In the genomic region with DNA sequence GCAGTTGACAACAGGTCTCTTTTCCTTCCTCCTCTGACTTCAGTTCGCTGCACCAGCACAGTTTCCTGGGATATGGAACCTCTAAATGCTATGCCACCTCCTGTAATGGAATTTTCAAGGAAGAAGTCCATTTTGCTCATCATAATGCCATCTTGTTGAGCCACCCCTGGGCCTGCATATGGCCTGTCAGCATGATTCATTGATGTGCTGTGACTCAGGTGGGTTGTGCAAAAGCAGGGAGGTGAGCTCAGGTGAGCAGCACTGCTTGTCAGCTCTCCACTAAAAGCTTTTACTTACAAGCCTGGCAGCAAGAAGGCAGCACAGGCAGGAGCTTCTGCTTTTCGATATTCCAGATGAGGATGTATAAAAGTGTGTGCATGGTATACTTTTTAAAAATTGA, we compare ENCODE assay signal across 18 cellular contexts.
A peak's percentile ranks its signal among the peaks of the same experiment; 100 is the strongest.
DNase-seq lines count a peak whose midpoint lies in the region; ATAC-seq and TF ChIP-seq lines count a peak whose summit lies in the region.
"Had no signal": no experiment of that assay in that cellular context is flagged by ENCODE, and none has a peak within 500 bp of the region (broad histone marks: within the 10 kb centered on the region; RNA-seq: fewer than 3 reads in every experiment).

No MANE protein-coding gene starts in this region.

- H3K9ac ChIP-seq in HCT116 (ENCODE audit: low read length) (no peak overlapping the region), trophoblast cell (ENCODE audit: low read length) (no peak overlapping the region)
- H3K9ac ChIP-seq: BLaER1 treated with 17β-estradiol and CSF1 and Interleukin-3, amounts not matched to agents 10 nM and 100 nM; KMS-11; SK-N-SH had no signal

- H3K36me3 ChIP-seq in HCT116 (ENCODE audit: control insufficient read depth in 1 of 2, insufficient read depth in 2 of 2, low read length in 2 of 2) (no peaks in the 10 kb centered on the region), RWPE2 (ENCODE audit: low read depth) (no peaks in the 10 kb centered on the region), trophoblast cell (ENCODE audit: control insufficient read depth in 1 of 2, insufficient read depth in 2 of 2, low read length in 2 of 2) (no peaks in the 10 kb centered on the region)
- H3K36me3 ChIP-seq: BLaER1 treated with 17β-estradiol and CSF1 and Interleukin-3, amounts not matched to agents 10 nM and 100 nM had no signal

- no peak for DNase-seq in HCT116 (ENCODE audit: low read depth, low spot score)
- DNase-seq in RWPE2 (ENCODE audit: low spot score): no peak
- peak; percentile 73 to 75 for DNase-seq in trophoblast cell
- no peak for DNase-seq in HUDEP-2 (lab: John Stamatoyannopoulos, UW; ENCODE audit: unreplicated experiment in 76 of 76)
- DNase-seq in NCI-H1092 treated with DMSO at 0.1 percent for 48 hours (lab: John Stamatoyannopoulos, UW): no peak
- no peak for DNase-seq in NCI-H524 treated with DMSO at 0.1 percent for 48 hours (lab: John Stamatoyannopoulos, UW)
- DNase-seq: AML-193; CD4-positive, alpha-beta T cell; NCI-H1048; NCI-H1417 treated with DMSO at 0.1 percent for 48 hours; NCI-H187 treated with DMSO at 0.1 percent for 48 hours; NCI-H446; NCI-H526 treated with DMSO at 0.1 percent for 48 hours; SK-N-SH; SW 1271 had no signal

- H3K4me3 ChIP-seq in HCT116 (replicated peaks in 1 of 2; ENCODE audit: low read depth in 1 of 2, low read length in 2 of 2): no peak overlapping the region
- H3K4me3 ChIP-seq in RWPE2 (ENCODE audit: severe bottlenecking): no peak overlapping the region
- H3K4me3 ChIP-seq in trophoblast cell (ENCODE audit: low read depth, low read length): no peak overlapping the region
- H3K4me3 ChIP-seq: BLaER1 treated with 17β-estradiol and CSF1 and Interleukin-3, amounts not matched to agents 10 nM and 100 nM had no signal

- RAD21 ChIA-PET in HCT116 (lab: Charles Lee; ENCODE audit: low non-redundant PET in 1 of 2, low total read pairs in 2 of 2, uncharacterized antibody in 2 of 2, unreplicated experiment in 2 of 2): no interaction called here

- H3K79me1 ChIP-seq in trophoblast cell (ENCODE audit: low read length): no peaks in the 10 kb centered on the region

- H4K91ac ChIP-seq in trophoblast cell (ENCODE audit: low read depth, low read length): no peak overlapping the region

- no peaks in the 10 kb centered on the region for H3K4me1 ChIP-seq in HCT116 (ENCODE audit: control insufficient read depth in 1 of 2, insufficient read depth in 2 of 2, low read length in 2 of 2)
- no peaks in the 10 kb centered on the region for H3K4me1 ChIP-seq in RWPE2 (ENCODE audit: insufficient read depth, poor library complexity, severe bottlenecking)
- no peaks in the 10 kb centered on the region for H3K4me1 ChIP-seq in trophoblast cell (ENCODE audit: control insufficient read depth in 1 of 2, insufficient read depth in 2 of 2, low read length in 2 of 2)
- H3K4me1 ChIP-seq: BLaER1 treated with 17β-estradiol and CSF1 and Interleukin-3, amounts not matched to agents 10 nM and 100 nM had no signal

- no peaks in the 10 kb centered on the region for H3K9me3 ChIP-seq in HCT116 (ENCODE audit: control insufficient read depth in 1 of 2, insufficient read depth in 1 of 2, low read depth in 1 of 2, low read length in 2 of 2)
- H3K9me3 ChIP-seq in RWPE2 (ENCODE audit: severe bottlenecking): no peaks in the 10 kb centered on the region
- no peaks in the 10 kb centered on the region for H3K9me3 ChIP-seq in trophoblast cell (ENCODE audit: insufficient read depth, low read depth, low read length)
- H3K9me3 ChIP-seq: SK-N-SH had no signal

- H3K27me3 ChIP-seq in HCT116 (ENCODE audit: insufficient read depth, low read length) (no peaks in the 10 kb centered on the region), RWPE2 (ENCODE audit: insufficient read depth, poor library complexity, severe bottlenecking) (no peaks in the 10 kb centered on the region), trophoblast cell (ENCODE audit: insufficient read depth, low read length) (no peaks in the 10 kb centered on the region)
- H3K27me3 ChIP-seq: BLaER1 treated with 17β-estradiol and CSF1 and Interleukin-3, amounts not matched to agents 10 nM and 100 nM had no signal

- TF ChIP-seq RAD21 in HCT116 (IDR thresholded peaks at IDR 0.05; ENCODE audit: low read depth): no peak

- H3K79me2 ChIP-seq in HCT116 (ENCODE audit: insufficient read depth, low read length): no peaks in the 10 kb centered on the region
- no peaks in the 10 kb centered on the region for H3K79me2 ChIP-seq in trophoblast cell (ENCODE audit: control insufficient read depth, insufficient read depth, low read length, poor library complexity)

- intact Hi-C loops in HCT116 (cut with micrococcal nuclease): no loop called here

- H2BK12ac ChIP-seq in trophoblast cell (ENCODE audit: low read length): no peak overlapping the region

- POLR2A ChIA-PET in HCT116 (lab: Charles Lee): no interaction called here

- no peak overlapping the region for H2BK5ac ChIP-seq in trophoblast cell (ENCODE audit: low read depth, low read length, poor library complexity)

- H3K9me2 ChIP-seq in HCT116 (ENCODE audit: insufficient read depth): no peaks in the 10 kb centered on the region
- H3K9me2 ChIP-seq: SK-N-SH had no signal

- no peak overlapping the region for H4K12ac ChIP-seq in trophoblast cell (ENCODE audit: low read depth, low read length)

- ATAC-seq in HCT116 (no peak), RWPE2 (ENCODE audit: low read depth) (peak; percentile 98), esophagus mucosa (peak; percentile 98)

- no peak overlapping the region for H3K23ac ChIP-seq in trophoblast cell (ENCODE audit: low read length)

- no peak overlapping the region for H4K8ac ChIP-seq in trophoblast cell (ENCODE audit: low read depth, low read length)

- H3K4ac ChIP-seq in trophoblast cell (ENCODE audit: low read depth, low read length): no peak overlapping the region

- H3K27ac ChIP-seq in HCT116 (ENCODE audit: low read depth, low read length) (no peak overlapping the region), RWPE2 (ENCODE audit: poor library complexity, severe bottlenecking) (no peak overlapping the region), trophoblast cell (ENCODE audit: low read depth, low read length) (no peak overlapping the region)
- H3K27ac ChIP-seq: BLaER1 treated with 17β-estradiol and CSF1 and Interleukin-3, amounts not matched to agents 10 nM and 100 nM; KMS-11 had no signal

- no peak for TF ChIP-seq POLR2A in HCT116 (IDR thresholded peaks at IDR 0.05; ENCODE audit: borderline replicate concordance, extremely low read depth, insufficient read depth, insufficient read length)

- H2AK5ac ChIP-seq in trophoblast cell (ENCODE audit: low read length): no peak overlapping the region

- no peaks in the 10 kb centered on the region for H4K20me1 ChIP-seq in HCT116 (ENCODE audit: insufficient read depth)
- H4K20me1 ChIP-seq: BLaER1 treated with 17β-estradiol and CSF1 and Interleukin-3, amounts not matched to agents 10 nM and 100 nM had no signal

- H3K18ac ChIP-seq in trophoblast cell (ENCODE audit: low read length): no peak overlapping the region

- no TSS peak for BruUV-seq in HCT116 (replicated peaks; lab: Mats Ljungman, UMichigan)

- no peak overlapping the region for H3K14ac ChIP-seq in trophoblast cell (ENCODE audit: low read length)

- WGBS in trophoblast cell (ENCODE audit: extremely low coverage, insufficient coverage, insufficient read length): no CpG with 5 or more reads among the region's 2 CpGs

- H2AFZ ChIP-seq in HCT116 (ENCODE audit: low read depth, low read length, poor library complexity, severe bottlenecking) (no peak overlapping the region), trophoblast cell (ENCODE audit: insufficient read depth, low read length, poor library complexity) (no peak overlapping the region)

- H3K4me2 ChIP-seq in HCT116 (ENCODE audit: low read length) (no peak overlapping the region), trophoblast cell (ENCODE audit: low read length) (no peak overlapping the region)
- H3K4me2 ChIP-seq: BLaER1 treated with 17β-estradiol and CSF1 and Interleukin-3, amounts not matched to agents 10 nM and 100 nM; KMS-11; SK-N-SH had no signal

- TF ChIP-seq CTCF in HCT116 (IDR thresholded peaks at IDR 0.05 in 2 of 3, conservative IDR thresholded peaks at IDR 0.05 in 1 of 3; ENCODE audit: borderline replicate concordance in 1 of 3, insufficient read depth in 1 of 3, low read depth in 2 of 3, low read length in 2 of 3): no peak
- no peak for TF ChIP-seq CTCF in RWPE2 (IDR thresholded peaks at IDR 0.05; ENCODE audit: poor library complexity, severe bottlenecking)

- no peak overlapping the region for H2BK120ac ChIP-seq in trophoblast cell (ENCODE audit: insufficient read depth, low read length, poor library complexity)

- CTCF ChIA-PET in HCT116 (lab: Charles Lee): interaction anchor here (1.4 kb wide), 1 partner anchor 15 kb away, joined by 10 read pairs; no protein-coding TSS in a partner anchor

TF ChIP-seq in HCT116, 20 proteins besides CTCF, POLR2A, EP300 and RAD21:
- TF ChIP-seq ZFX (IDR thresholded peaks at IDR 0.05) (no peak), CEBPB (IDR thresholded peaks at IDR 0.05; ENCODE audit: low read depth) (peak; percentile 19; the same call in 1 of the 2 replicates)

Comparison
In these comparisons a context has a peak if more than half of its experiments do, and no peak if none do; other contexts are left out.
1. DNase-seq: peak in trophoblast cell (2 of 2); none in HCT116 (single experiment), RWPE2 (single experiment), HUDEP-2 (0 of 76), NCI-H1092 treated with DMSO at 0.1 percent for 48 hours (single experiment) and NCI-H524 treated with DMSO at 0.1 percent for 48 hours (single experiment).